ENCODE assay signal across 8 cellular contexts in the genomic region with DNA sequence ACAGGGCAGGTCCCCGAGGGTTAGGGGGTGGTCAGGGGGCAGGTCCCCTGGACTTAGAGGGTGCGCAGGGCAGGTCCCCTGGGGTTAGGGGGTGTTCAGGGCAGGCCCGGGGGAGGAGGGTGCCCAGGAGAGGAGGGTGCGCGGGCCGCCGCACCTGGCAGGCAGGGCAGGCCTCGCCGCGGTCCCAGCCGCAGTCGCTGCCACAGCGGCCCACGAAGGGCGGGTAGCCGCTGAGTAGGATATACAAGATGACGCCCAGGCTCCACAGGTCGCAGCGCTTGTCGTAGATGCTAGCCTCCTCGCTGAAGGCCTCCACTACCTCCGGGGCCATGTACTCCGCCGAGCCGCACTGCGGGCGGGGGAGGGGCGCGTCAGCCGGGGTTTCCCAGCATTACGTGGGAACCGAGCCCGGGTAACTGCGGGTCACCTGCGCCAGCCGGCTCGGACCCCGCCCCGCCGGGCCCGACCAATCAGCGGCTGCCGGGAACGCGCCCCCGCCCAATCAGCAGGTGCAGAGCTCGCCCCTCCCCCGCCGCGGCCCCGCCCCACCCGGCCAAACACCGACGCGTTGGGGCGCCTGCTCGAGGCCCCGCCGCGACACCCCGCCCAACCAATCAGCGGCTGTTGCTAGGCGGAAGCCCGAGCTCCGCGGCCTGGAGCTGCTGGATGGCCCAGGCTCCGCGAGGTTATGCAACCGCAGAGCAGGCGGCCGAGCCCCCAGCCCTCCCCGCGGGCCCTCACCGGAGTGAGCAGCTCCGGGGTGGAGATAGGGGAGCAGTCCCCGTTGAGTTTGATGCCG. TPM values are rescaled to one million over a fixed set of nuclear protein-coding genes. Genes with fewer than 3 reads are reported as not detected.
DNase-seq lines count a peak whose midpoint lies in the region; ATAC-seq, FAIRE-seq and TF ChIP-seq lines count a peak whose summit lies in the region.

No MANE protein-coding gene starts in this region.

- FAIRE-seq in pancreas (lab: Jason Lieb, UNC), result no peak

- H3K27ac Mint-ChIP-seq in activated naive CD8-positive, alpha-beta T cell treated with anti-CD3 and anti-CD28 coated beads for 36 hours, result peak overlapping the region; percentile 94

- no peak for TF ChIP-seq POLR2A in NB4 (IDR thresholded peaks at IDR 0.05; ENCODE audit: extremely low read depth, insufficient read length)

- in situ Hi-C loops in HAP-1 (cut with MboI; ENCODE audit: low sequenced_read_pairs), result no loop called here

- peak; percentile 82 to 91 (median 84) for ATAC-seq in pancreas
- ATAC-seq in thoracic aorta (ENCODE audit: insufficient number of reproducible peaks, low FRiP score, low read depth), result peak; percentile 82

- peak overlapping the region; percentile 79 for H3K4me3 Mint-ChIP-seq in activated naive CD8-positive, alpha-beta T cell treated with anti-CD3 and anti-CD28 coated beads for 36 hours

- no peaks in the 10 kb centered on the region for H3K9me3 ChIP-seq in HAP-1
- H3K9me3 ChIP-seq in SK-N-MC (ENCODE audit: low read depth, low read length), result no peaks in the 10 kb centered on the region
- H3K9me3 ChIP-seq in pancreas, result no peaks in the 10 kb centered on the region
- no peaks in the 10 kb centered on the region for H3K9me3 ChIP-seq in thoracic aorta

- TF ChIP-seq CTCF in NB4 (IDR thresholded peaks at IDR 0.05; ENCODE audit: low read depth, low read length) (no peak), pancreas (IDR thresholded peaks at IDR 0.05) (no peak), thoracic aorta (IDR thresholded peaks at IDR 0.05) (no peak)

- peak overlapping the region; percentile 91 for H3K27ac ChIP-seq in SK-N-MC
- H3K27ac ChIP-seq in pancreas, result peak overlapping the region; percentile 67 to 98 (median 81)
- H3K27ac ChIP-seq in thoracic aorta, result peak overlapping the region; percentile 76 to 92

- DNase-seq in EH (ENCODE audit: low read depth) (peak; percentile 72), HAP-1 (ENCODE audit: low spot score in 2 of 2) (peak; percentile 88 to 99), NB4 (ENCODE audit: low read depth) (peak; percentile 86), SK-N-MC (ENCODE audit: low read depth, low spot score) (no peak), head of caudate nucleus (peak; percentile 93 to 99 (median 98)), pancreas (peak; percentile 98 to 100 (median 100)), thoracic aorta (ENCODE audit: low spot score) (peak; percentile 90)
- DNase-seq in activated naive CD8-positive, alpha-beta T cell treated with anti-CD3 and anti-CD28 coated beads for 36 hours, result peak; percentile 100

- intact Hi-C loops in head of caudate nucleus (cut with DNase I), result no loop called here
- intact Hi-C loops in pancreas (cut with DNase I), result no loop called here

- peak overlapping the region; percentile 85 for H3K9ac ChIP-seq in SK-N-MC (ENCODE audit: insufficient read length)

- H3K36me3 ChIP-seq in HAP-1 (replicated peaks) (peaks cover 48% of the 10 kb centered on the region), SK-N-MC (ENCODE audit: insufficient read depth, low read length) (peaks cover 5% of the 10 kb centered on the region; the same call in 1 of the 2 replicates), pancreas (peaks cover 3 to 35% (median 32%) of the 10 kb centered on the region in 3 donors), thoracic aorta (peaks cover 64% of the 10 kb centered on the region)

- H3K27me3 Mint-ChIP-seq in activated naive CD8-positive, alpha-beta T cell treated with anti-CD3 and anti-CD28 coated beads for 36 hours, result no peaks in the 10 kb centered on the region

- no peaks in the 10 kb centered on the region for H3K9me3 Mint-ChIP-seq in activated naive CD8-positive, alpha-beta T cell treated with anti-CD3 and anti-CD28 coated beads for 36 hours

- H3K4me1 Mint-ChIP-seq in activated naive CD8-positive, alpha-beta T cell treated with anti-CD3 and anti-CD28 coated beads for 36 hours, result peaks cover 19% of the 10 kb centered on the region

- WGBS in pancreas, 2 donors, result 8 to 14% methylated on average over 36 to 77 of the region's 77 CpGs

- H3K4me1 ChIP-seq in HAP-1 (peaks cover 12% of the 10 kb centered on the region), pancreas (peaks cover 49 to 60% (median 53%) of the 10 kb centered on the region in 3 donors), thoracic aorta (ENCODE audit: control insufficient read depth in 1 of 2, low read depth in 2 of 2) (peaks cover 20 to 60% of the 10 kb centered on the region in 2 donors)

- H3K27me3 ChIP-seq in HAP-1 (ENCODE audit: low read depth), result no peaks in the 10 kb centered on the region
- H3K27me3 ChIP-seq in pancreas, result no peaks in the 10 kb centered on the region
- H3K27me3 ChIP-seq in thoracic aorta (replicated peaks; ENCODE audit: insufficient read depth), result no peaks in the 10 kb centered on the region

- H3K4me3 ChIP-seq in HAP-1 (peak overlapping the region; percentile 28), NB4 (ENCODE audit: low read depth, low read length) (no peak overlapping the region), SK-N-MC (peak overlapping the region; percentile 79), pancreas (peak overlapping the region in 2 of 4 donors; percentile 25 to 37), thoracic aorta (peak overlapping the region; percentile 71)

- peaks cover 20% of the 10 kb centered on the region for H3K36me3 Mint-ChIP-seq in activated naive CD8-positive, alpha-beta T cell treated with anti-CD3 and anti-CD28 coated beads for 36 hours

RNA-seq across cellular contexts. Expression of gene MKNK2, which starts 9.2 kb away (rescaled TPM):
- 100 to 1,000 TPM; 230 to 232 TPM for total RNA-seq in activated naive CD8-positive, alpha-beta T cell treated with anti-CD3 and anti-CD28 coated beads for 36 hours
- total RNA-seq in pancreas (100 to 1,000 TPM; 178 to 446 (median 252) TPM), thoracic aorta (10 to 100 TPM; 69.7 to 96.3 TPM)
- 100 to 1,000 TPM; 102 to 143 TPM for polyA plus RNA-seq in pancreas

RNA-seq across cellular contexts. Expression of gene BTBD2, which starts 26.4 kb away (rescaled TPM):
- 10 to 100 TPM; 22.1 to 26.2 TPM for total RNA-seq in activated naive CD8-positive, alpha-beta T cell treated with anti-CD3 and anti-CD28 coated beads for 36 hours
- total RNA-seq in pancreas (10 to 100 TPM; 33.9 to 46.4 (median 36.6) TPM), thoracic aorta (100 to 1,000 TPM in 1 of 2 donors, 10 to 100 TPM in 1; 43.2 to 107 TPM)
- polyA plus RNA-seq in pancreas, result 10 to 100 TPM; 35.6 to 44.4 TPM

RNA-seq across cellular contexts. Expression of gene MOB3A, which starts 54.2 kb away (rescaled TPM):
- 100 to 1,000 TPM; 147 to 153 TPM for total RNA-seq in activated naive CD8-positive, alpha-beta T cell treated with anti-CD3 and anti-CD28 coated beads for 36 hours
- total RNA-seq in pancreas (10 to 100 TPM; 14.5 to 26.0 (median 17.4) TPM), thoracic aorta (10 to 100 TPM; 37.8 to 50.9 TPM)
- polyA plus RNA-seq in pancreas, result 10 to 100 TPM in 1 of 2 donors, 1 to 10 TPM in 1; 9.2 to 11.1 TPM

RNA-seq across cellular contexts. Expression of gene IZUMO4, which starts 54.8 kb away (rescaled TPM):
- 10 to 100 TPM; 12.4 to 12.6 TPM for total RNA-seq in activated naive CD8-positive, alpha-beta T cell treated with anti-CD3 and anti-CD28 coated beads for 36 hours
- total RNA-seq in pancreas (10 to 100 TPM in 1 of 6 donors, 1 to 10 TPM in 5; 5.2 to 10.5 (median 7.0) TPM), thoracic aorta (1 to 10 TPM; 3.1 to 6.1 TPM)
- polyA plus RNA-seq in pancreas, result 10 to 100 TPM; 32.8 to 42.2 TPM
